ENCODE assay signal across 8 cellular contexts in genomic region chr10:104122273-104123107, GRCh38. TPM values are rescaled to one million over a fixed set of nuclear protein-coding genes. Genes with fewer than 3 reads are reported as not detected.
A peak's percentile ranks its signal among the peaks of the same experiment; 100 is the strongest.
DNase-seq lines count a peak whose midpoint lies in the region; ATAC-seq, FAIRE-seq and TF ChIP-seq lines count a peak whose summit lies in the region.

No MANE protein-coding gene starts in this region.

- 16% methylated on average over 19 of the region's 20 CpGs for WGBS in HepG2 (ENCODE audit: low lambda C conversion rate)

- no peak for DNase-seq in CD14-positive monocyte (ENCODE audit: low spot score)
- DNase-seq in NCI-H128 (lab: John Stamatoyannopoulos, UW; ENCODE audit: unreplicated experiment), result peak; percentile 59
- no peak for DNase-seq in bronchial epithelial cell (ENCODE audit: low read depth)
- DNase-seq in HepG2 (ENCODE audit: low spot score), result no peak
- DNase-seq in tibial artery, result peak in 1 of 2 donors; percentile 45
- DNase-seq in GM12891 (ENCODE audit: insufficient read length, low spot score), result no peak

- in situ Hi-C loops in HepG2 (cut with HindIII; ENCODE audit: extremely low pct_ligation_motif_present, low pct_unique_long_range_greater_than_20kb), result loop anchor here (5.0 kb wide), 1 partner anchor 235 kb away; no protein-coding TSS in a partner anchor

- no peaks in the 10 kb centered on the region for H3K79me2 ChIP-seq in HepG2 (ENCODE audit: insufficient read depth, low read length)

- H3K4me3 Mint-ChIP-seq in CD14-positive monocyte, result peak overlapping the region; percentile 86 to 90

- TF ChIP-seq EP300 in HepG2 (IDR thresholded peaks at IDR 0.05; ENCODE audit: low read depth in 2 of 2, low read length in 2 of 2) (no peak), HepG2 (CRISPR knock-in tag; IDR thresholded peaks at IDR 0.05; ENCODE audit: borderline replicate concordance) (no peak)

- no peak for TF ChIP-seq RAD21 in HepG2 (CRISPR knock-in tag; IDR thresholded peaks at IDR 0.05)

- H3K27ac ChIP-seq in HepG2 (ENCODE audit: extremely low read length, insufficient read depth, low read length) (peak overlapping the region; percentile 66), tibial artery (peak overlapping the region; percentile 96 to 98)

- H3K4me1 Mint-ChIP-seq in CD14-positive monocyte, result peaks cover 14% of the 10 kb centered on the region

- intact Hi-C loops in CD14-positive monocyte (cut with micrococcal nuclease) (loop anchor here (5.0 to 10.0 kb wide), 4 partner anchors 155 to 208 kb away; partner anchors contain the start of genes SLK (in 2 of the 2) and STN1 (in 2 of the 2)), HepG2 (cut with micrococcal nuclease; ENCODE audit: unreplicated experiment) (loop anchor here (5.0 to 10.0 kb wide), 5 partner anchors 85 to 225 kb away; partner anchors contain the start of genes GSTO1, SLK and STN1), tibial artery (cut with DNase I; ENCODE audit: low total_unique reads) (loop anchor here (10.0 kb wide), 2 partner anchors 158 to 228 kb away; partner anchors contain the start of gene SLK)

- peaks cover 11 to 20% of the 10 kb centered on the region in 2 donors for H3K36me3 Mint-ChIP-seq in CD14-positive monocyte

- H3K27ac Mint-ChIP-seq in CD14-positive monocyte, result peak overlapping the region; percentile 94 to 100 (median 99)

- TF ChIP-seq POLR2A in HepG2 (IDR thresholded peaks at IDR 0.05; ENCODE audit: insufficient read depth in 1 of 2, low read depth in 2 of 2, low read length in 2 of 2), result no peak
- no peak for TF ChIP-seq POLR2A in GM12891 (IDR thresholded peaks at IDR 0.05; ENCODE audit: low read depth, low read length)

- peak; percentile 4 for ATAC-seq in GM21367 (IDR thresholded peaks at IDR 0.05; ENCODE audit: unreplicated experiment)
- ATAC-seq in HepG2, result no peak; the same call in 2 of the 3 replicates
- no peak for ATAC-seq in GM18502 (IDR thresholded peaks at IDR 0.05; ENCODE audit: poor library complexity, unreplicated experiment)

- H3K4me2 ChIP-seq in HepG2 (ENCODE audit: low read depth, low read length), result peak overlapping the region; percentile 66

- CTCF ChIA-PET in HepG2 (lab: Yijun Ruan, JAX; ENCODE audit: low intra/inter-chr PET ratio, low total read pairs), result no interaction called here

- H2AFZ ChIP-seq in HepG2 (ENCODE audit: low read length), result peak overlapping the region; percentile 57

- TSS peak; percentile 77 for BruUV-seq in HepG2 (replicated peaks; lab: Mats Ljungman, UMichigan)

- POLR2A ChIA-PET in HepG2 (lab: Yijun Ruan, JAX), result interaction anchor here (0.6 to 2.2 kb wide), 11 partner anchors 12 to 205 kb away, joined by 3 to 16 read pairs (median 3); partner anchors contain the start of genes CFAP43, GSTO1, SLK and STN1

- H3K27me3 ChIP-seq in bronchial epithelial cell (ENCODE audit: control insufficient read depth, insufficient read depth, low read length), result no peaks in the 10 kb centered on the region
- H3K27me3 ChIP-seq in HepG2 (ENCODE audit: control insufficient read depth in 1 of 2, insufficient read depth in 2 of 2, low read length in 2 of 2), result peaks cover 0 to 2% of the 10 kb centered on the region in 2 experiments; a peak in 1 of 5 replicates
- H3K27me3 ChIP-seq in tibial artery, result no peaks in the 10 kb centered on the region

- H3K4me1 ChIP-seq in HepG2 (ENCODE audit: insufficient read depth, low read length) (peaks cover 23% of the 10 kb centered on the region), tibial artery (peaks cover 0 to 25% (median 13%) of the 10 kb centered on the region in 4 donors)

- no peaks in the 10 kb centered on the region for H3K9me3 Mint-ChIP-seq in CD14-positive monocyte

- H3K4me3 ChIP-seq in bronchial epithelial cell (ENCODE audit: low read depth, low read length) (peak overlapping the region; percentile 54), HepG2 (replicated peaks in 1 of 3; ENCODE audit: insufficient read depth in 1 of 3, low read depth in 2 of 3, low read length in 3 of 3) (peak overlapping the region; percentile 73 to 83 (median 77)), tibial artery (peak overlapping the region; percentile 60 to 72)

- no peaks in the 10 kb centered on the region for H4K20me1 ChIP-seq in HepG2 (ENCODE audit: insufficient read depth, low read length)

- no peaks in the 10 kb centered on the region for H3K36me3 ChIP-seq in bronchial epithelial cell (ENCODE audit: control insufficient read depth, insufficient read depth, low read length)
- no peaks in the 10 kb centered on the region for H3K36me3 ChIP-seq in HepG2 (replicated peaks in 1 of 2; ENCODE audit: control insufficient read depth in 1 of 2, insufficient read depth in 2 of 2, low read length in 2 of 2)
- no peaks in the 10 kb centered on the region for H3K36me3 ChIP-seq in tibial artery

- no peaks in the 10 kb centered on the region for H3K27me3 Mint-ChIP-seq in CD14-positive monocyte (ENCODE audit: low read depth in 3 of 3)

- H3K9me3 ChIP-seq in HepG2 (ENCODE audit: low read length) (no peaks in the 10 kb centered on the region), tibial artery (no peaks in the 10 kb centered on the region)

- peak overlapping the region; percentile 88 for H3K9ac ChIP-seq in HepG2 (ENCODE audit: insufficient read depth, low read depth, low read length)

- TF ChIP-seq CTCF in CD14-positive monocyte (IDR thresholded peaks at IDR 0.05), result no peak
- TF ChIP-seq CTCF in bronchial epithelial cell (IDR thresholded peaks at IDR 0.05; ENCODE audit: insufficient read depth, low read length, severe bottlenecking), result no peak
- TF ChIP-seq CTCF in HepG2 (CRISPR knock-in tag; IDR thresholded peaks at IDR 0.05), result no peak
- TF ChIP-seq CTCF in tibial artery (IDR thresholded peaks at IDR 0.05), result no peak

- FAIRE-seq in bronchial epithelial cell (lab: Jason Lieb, UNC) (no peak), HepG2 (lab: Jason Lieb, UNC) (no peak), GM12891 (lab: Jason Lieb, UNC) (no peak)

TF ChIP-seq in GM12891, 5 proteins besides CTCF, POLR2A, EP300 and RAD21 (continues in another document):
- TF ChIP-seq POLR2AphosphoS5 (IDR thresholded peaks at IDR 0.05; ENCODE audit: low read depth, low read length) (no peak), TAF1 (IDR thresholded peaks at IDR 0.05; ENCODE audit: low read depth, low read length) (no peak), SPI1 (IDR thresholded peaks at IDR 0.05; ENCODE audit: low read depth, low read length) (no peak), PAX5 (IDR thresholded peaks at IDR 0.05; ENCODE audit: insufficient read depth, low read length, severe bottlenecking) (no peak)

RNA-seq across cellular contexts. Expression of gene SFR1, which starts 0.5 kb away (rescaled TPM):
- polyA plus RNA-seq in CD14-positive monocyte (10 to 100 TPM; 16.9 to 18.1 TPM), HepG2 (2011; rRNA removed) (1.6 and 2.2 TPM in 2 replicates)
- total RNA-seq in bronchial epithelial cell (3.2 and 4.1 TPM in 2 replicates), HepG2 (2016; rRNA removed; fragmentation: Illumina TruSeq; extraction: Trizol) (6.1 and 6.9 TPM in 2 replicates)
- total RNA-seq in HepG2 (2016; cell fraction: cytosol; rRNA removed; fragmentation: Illumina TruSeq; extraction: Trizol; ENCODE audit: low read depth), result 4.1 and 4.3 TPM in 2 replicates
- total RNA-seq in HepG2 (2016; cell fraction: insoluble cytoplasmic fraction; rRNA removed; fragmentation: Illumina TruSeq; extraction: Trizol), result 7.2 and 7.6 TPM in 2 replicates
- 4.9 and 7.0 TPM in 2 replicates for total RNA-seq in HepG2 (2016; cell fraction: membrane; rRNA removed; fragmentation: Illumina TruSeq; extraction: Trizol)
- total RNA-seq in HepG2 (2016; cell fraction: nucleus; rRNA removed; fragmentation: Illumina TruSeq; extraction: Trizol), result 5.2 and 7.4 TPM in 2 replicates
- polyA plus RNA-seq in HepG2 (2011; cell fraction: cytosol; rRNA removed), result 1.4 and 1.5 TPM in 2 replicates
- polyA plus RNA-seq in HepG2 (2011; cell fraction: nucleus; rRNA removed), result 0.43 and 1.2 TPM in 2 replicates
- 2.3 and 3.8 TPM in 2 replicates for polyA plus RNA-seq in HepG2 (2012)
- 1.7 and 2.1 TPM in 2 replicates for polyA plus RNA-seq in HepG2 (2016; cell fraction: cytosol; fragmentation: Illumina TruSeq; extraction: Trizol; ENCODE audit: low read depth)
- polyA plus RNA-seq in HepG2 (2016; cell fraction: insoluble cytoplasmic fraction; fragmentation: Illumina TruSeq; extraction: Trizol; ENCODE audit: low read depth), result 9.5 TPM in 2 replicates
- polyA plus RNA-seq in HepG2 (2016; cell fraction: membrane; fragmentation: Illumina TruSeq; extraction: Trizol; ENCODE audit: low read depth), result 3.4 and 4.3 TPM in 2 replicates
- polyA plus RNA-seq in HepG2 (2016; cell fraction: nucleus; fragmentation: Illumina TruSeq; extraction: Trizol; ENCODE audit: insufficient read depth, low read depth), result 6.6 and 10.8 TPM in 2 replicates
- polyA minus RNA-seq in HepG2 (2011; rRNA and poly(A)+ RNA removed; ENCODE audit: low replicate concordance), result 2.4 TPM in 1 of 2 replicates, not detected in the other
- 3.3 and 4.0 TPM in 2 replicates for polyA minus RNA-seq in HepG2 (2011; cell fraction: cytosol; rRNA and poly(A)+ RNA removed)
- polyA minus RNA-seq in HepG2 (2011; cell fraction: nucleus; rRNA and poly(A)+ RNA removed), result 2.0 and 2.7 TPM in 2 replicates
- polyA plus RNA-seq in GM12891 (2012; ENCODE audit: low read depth, missing spikeins), result 8.3 TPM

RNA-seq across cellular contexts. Expression of gene COL17A1, which starts 36.8 kb away (rescaled TPM):
- polyA plus RNA-seq in CD14-positive monocyte (not detected), HepG2 (2011; rRNA removed) (0.03 and 0.13 TPM in 2 replicates)
- total RNA-seq in bronchial epithelial cell (594 and 626 TPM in 2 replicates), HepG2 (2016; rRNA removed; fragmentation: Illumina TruSeq; extraction: Trizol) (not detected in 2 replicates)
- total RNA-seq in HepG2 (2016; cell fraction: cytosol; rRNA removed; fragmentation: Illumina TruSeq; extraction: Trizol; ENCODE audit: low read depth), result not detected in 2 replicates
- 0.09 TPM in 1 of 2 replicates, not detected in the other for total RNA-seq in HepG2 (2016; cell fraction: insoluble cytoplasmic fraction; rRNA removed; fragmentation: Illumina TruSeq; extraction: Trizol)
- total RNA-seq in HepG2 (2016; cell fraction: membrane; rRNA removed; fragmentation: Illumina TruSeq; extraction: Trizol), result 0.21 TPM in 1 of 2 replicates, not detected in the other
- not detected in 2 replicates for total RNA-seq in HepG2 (2016; cell fraction: nucleus; rRNA removed; fragmentation: Illumina TruSeq; extraction: Trizol)
- 0.04 TPM in 1 of 2 replicates, not detected in the other for polyA plus RNA-seq in HepG2 (2011; cell fraction: cytosol; rRNA removed)
- polyA plus RNA-seq in HepG2 (2011; cell fraction: nucleus; rRNA removed), result 0.35 and 0.54 TPM in 2 replicates
- polyA plus RNA-seq in HepG2 (2012), result not detected in 2 replicates
- polyA plus RNA-seq in HepG2 (2016; cell fraction: cytosol; fragmentation: Illumina TruSeq; extraction: Trizol; ENCODE audit: low read depth), result not detected in 2 replicates
- polyA plus RNA-seq in HepG2 (2016; cell fraction: insoluble cytoplasmic fraction; fragmentation: Illumina TruSeq; extraction: Trizol; ENCODE audit: low read depth), result not detected in 2 replicates
- not detected in 2 replicates for polyA plus RNA-seq in HepG2 (2016; cell fraction: membrane; fragmentation: Illumina TruSeq; extraction: Trizol; ENCODE audit: low read depth)
- polyA plus RNA-seq in HepG2 (2016; cell fraction: nucleus; fragmentation: Illumina TruSeq; extraction: Trizol; ENCODE audit: insufficient read depth, low read depth), result 0.32 TPM in 1 of 2 replicates, not detected in the other
- 0.92 and 1.6 TPM in 2 replicates for polyA minus RNA-seq in HepG2 (2011; rRNA and poly(A)+ RNA removed; ENCODE audit: low replicate concordance)
- not detected in 2 replicates for polyA minus RNA-seq in HepG2 (2011; cell fraction: cytosol; rRNA and poly(A)+ RNA removed)
- 0.25 TPM in 1 of 2 replicates, not detected in the other for polyA minus RNA-seq in HepG2 (2011; cell fraction: nucleus; rRNA and poly(A)+ RNA removed)
- polyA plus RNA-seq in GM12891 (2012; ENCODE audit: low read depth, missing spikeins), result not detected

Comparison
In these comparisons a context has a peak if more than half of its experiments do, and no peak if none do; other contexts are left out.
1. RNA of gene COL17A1, which starts 36.8 kb away (total RNA-seq): 594 to 626 TPM in bronchial epithelial cell; 0.09 to 0.21 TPM in HepG2; every median in the first group is over 100 times any median in the second.
2. Peak in every context shown above with its lines, with median percentiles within 50 percentile points of each other: H3K4me3 ChIP-seq.